1 cellular context compared by ENCODE assay signal in genomic region chr22:19605508-19606331, GRCh38.
TF ChIP-seq lines count a peak whose summit lies in the region.

No MANE protein-coding gene starts in this region.

TF ChIP-seq in HEK293T, 16 proteins besides CTCF, POLR2A, EP300 and RAD21 (continued from another document):
- TF ChIP-seq PKNOX1 (IDR thresholded peaks at IDR 0.05) (no peak), LEF1 (IDR thresholded peaks at IDR 0.05; ENCODE audit: borderline replicate concordance) (no peak)
